Comparison of ENCODE assay signal across 27 cellular contexts in genomic region chr3:121757812-121758545, GRCh38.
"Had no signal": no experiment of that assay in that cellular context is flagged by ENCODE, and none has a peak within 500 bp of the region (broad histone marks: within the 10 kb centered on the region; RNA-seq: fewer than 3 reads in every experiment).

No MANE protein-coding gene starts in this region.

- H3K4me3 Mint-ChIP-seq: activated B cell treated with CpG ODN at 0.5 μM for 24 hours; activated CD4-positive, alpha-beta T cell treated with anti-CD3 and anti-CD28 coated beads for 36 hours; activated naive CD4-positive, alpha-beta T cell treated with anti-CD3 and anti-CD28 coated beads, Interleukin-2, amount 10 ng/mL, durations not matched to agents 7 days and 5 days; dendritic cell treated with granulocyte-macrophage colony-stimulating factor and Interleukin-4, amounts not matched to agents 40 ng/mL and 50 ng/mL, for 4 days; immature natural killer cell; mesothelial cell of epicardium; natural killer cell treated with Interleukin-12 subunit alpha and Interleukin-12 subunit beta and Interleukin-15 and Interleukin-18, amount 100 ng/mL, for 72 hours; stimulated activated memory B cell treated with anti-CD40 and anti-IgM and Interleukin-4, amounts not matched to agents 10 μg/mL and 1 μg/mL and 100 μg/mL, for 72 hours had no signal

- H3K27me3 Mint-ChIP-seq: activated B cell treated with CpG ODN at 0.5 μM for 24 hours; activated CD4-positive, alpha-beta T cell treated with anti-CD3 and anti-CD28 coated beads for 36 hours; stimulated activated memory B cell treated with anti-CD40 and anti-IgM and Interleukin-4, amounts not matched to agents 10 μg/mL and 1 μg/mL and 100 μg/mL, for 72 hours had no signal

- H3K27ac ChIP-seq: hepatocyte, left lung, pancreas, psoas muscle, stomach, suprapubic skin, transverse colon, uterus had no signal

- H3K27me3 ChIP-seq: hepatocyte, pancreas, stomach, transverse colon, uterus had no signal

- FAIRE-seq: pancreas had no signal

- H3K27ac Mint-ChIP-seq: activated B cell treated with CpG ODN at 0.5 μM for 24 hours; activated CD4-positive, alpha-beta T cell treated with anti-CD3 and anti-CD28 coated beads for 36 hours; activated naive CD4-positive, alpha-beta T cell treated with anti-CD3 and anti-CD28 coated beads, Interleukin-2, amount 10 ng/mL, durations not matched to agents 7 days and 5 days; dendritic cell treated with granulocyte-macrophage colony-stimulating factor and Interleukin-4, amounts not matched to agents 40 ng/mL and 50 ng/mL, for 4 days; immature natural killer cell; mesothelial cell of epicardium; natural killer cell treated with Interleukin-12 subunit alpha and Interleukin-12 subunit beta and Interleukin-15 and Interleukin-18, amount 100 ng/mL, for 72 hours had no signal

- DNase-seq: activated B cell treated with CpG ODN at 0.5 μM for 24 hours; activated CD4-positive, alpha-beta T cell treated with anti-CD3 and anti-CD28 coated beads for 36 hours; activated CD4-positive, alpha-beta T cell treated with anti-CD3 and anti-CD28 coated beads, Interleukin-2, amount 50 U/mL, for 48 hours; activated effector memory CD4-positive, alpha-beta T cell treated with Interleukin-2 at 50 U/mL for 16 hours; activated naive CD4-positive, alpha-beta T cell treated with anti-CD3 and anti-CD28 coated beads, Interleukin-2, amount 10 ng/mL, durations not matched to agents 7 days and 5 days; activated T-cell treated with anti-CD3 and anti-CD28 coated beads, Interleukin-2, amount 50 U/mL, for 48 hours; amygdala; effector CD4-positive, alpha-beta T cell; foreskin fibroblast; immature natural killer cell; left lung; mammary epithelial cell; psoas muscle; stimulated activated CD4-positive, alpha-beta T cell treated with anti-CD3 and anti-CD28 coated beads, Interleukin-15, amount 100 ng/mL, for 24 hours; stomach; T-helper 9 cell; transverse colon; uterus had no signal

- H3K4me1 ChIP-seq: left lung, pancreas, psoas muscle, stomach, suprapubic skin, transverse colon, uterus had no signal

- ATAC-seq: activated CD4-positive, alpha-beta T cell treated with anti-CD3 and anti-CD28 coated beads for 36 hours; left lung; natural killer cell treated with Interleukin-12 subunit alpha and Interleukin-12 subunit beta and Interleukin-15 and Interleukin-18, amount 100 ng/mL, for 72 hours; psoas muscle; sciatic nerve; stimulated activated memory B cell treated with anti-CD40 and anti-IgM and Interleukin-4, amounts not matched to agents 10 μg/mL and 1 μg/mL and 100 μg/mL, for 72 hours had no signal

- H3K36me3 ChIP-seq: left lung, pancreas, stomach, suprapubic skin, transverse colon, uterus had no signal

- H3K4me1 Mint-ChIP-seq: activated CD4-positive, alpha-beta T cell treated with anti-CD3 and anti-CD28 coated beads for 36 hours; activated naive CD4-positive, alpha-beta T cell treated with anti-CD3 and anti-CD28 coated beads, Interleukin-2, amount 10 ng/mL, durations not matched to agents 7 days and 5 days; immature natural killer cell; mesothelial cell of epicardium had no signal

- H3K79me2 ChIP-seq: hepatocyte had no signal

- H3K9me3 ChIP-seq: left lung, pancreas, psoas muscle, stomach, suprapubic skin, transverse colon, uterus had no signal

- H3K36me3 Mint-ChIP-seq: activated naive CD4-positive, alpha-beta T cell treated with anti-CD3 and anti-CD28 coated beads, Interleukin-2, amount 10 ng/mL, durations not matched to agents 7 days and 5 days; immature natural killer cell; mesothelial cell of epicardium; natural killer cell treated with Interleukin-12 subunit alpha and Interleukin-12 subunit beta and Interleukin-15 and Interleukin-18, amount 100 ng/mL, for 72 hours; stimulated activated memory B cell treated with anti-CD40 and anti-IgM and Interleukin-4, amounts not matched to agents 10 μg/mL and 1 μg/mL and 100 μg/mL, for 72 hours had no signal

- H3K4me2 ChIP-seq: hepatocyte, smooth muscle cell had no signal

- H3K9me3 Mint-ChIP-seq: activated B cell treated with CpG ODN at 0.5 μM for 24 hours; activated naive CD4-positive, alpha-beta T cell treated with anti-CD3 and anti-CD28 coated beads, Interleukin-2, amount 10 ng/mL, durations not matched to agents 7 days and 5 days; dendritic cell treated with granulocyte-macrophage colony-stimulating factor and Interleukin-4, amounts not matched to agents 40 ng/mL and 50 ng/mL, for 4 days; immature natural killer cell; mesothelial cell of epicardium; natural killer cell treated with Interleukin-12 subunit alpha and Interleukin-12 subunit beta and Interleukin-15 and Interleukin-18, amount 100 ng/mL, for 72 hours; stimulated activated memory B cell treated with anti-CD40 and anti-IgM and Interleukin-4, amounts not matched to agents 10 μg/mL and 1 μg/mL and 100 μg/mL, for 72 hours had no signal

- H3K4me3 ChIP-seq: hepatocyte, left lung, pancreas, psoas muscle, smooth muscle cell, stomach, suprapubic skin, transverse colon, uterus had no signal
